Comparison of ENCODE assay signal across 22 cellular contexts in the genomic region with DNA sequence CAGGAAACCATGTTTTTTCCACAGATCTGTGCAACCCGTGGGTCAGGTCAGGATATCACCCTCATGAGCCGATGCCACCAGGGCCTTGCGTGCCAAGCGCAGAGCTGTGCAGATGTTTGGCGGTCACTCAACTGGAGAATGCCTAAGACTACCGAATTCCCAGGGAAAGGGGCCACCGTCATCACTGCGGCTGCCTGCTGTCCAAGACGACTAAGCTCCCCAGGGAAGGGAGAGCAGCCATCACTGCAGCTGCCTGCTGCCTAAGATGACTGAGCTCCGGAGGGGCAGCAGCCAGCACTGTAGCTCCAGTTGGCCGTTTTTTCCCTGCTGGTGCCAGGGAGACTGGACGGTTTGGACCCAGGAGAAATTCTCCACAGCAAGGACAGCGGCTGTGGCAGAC. TPM values are rescaled to one million over a fixed set of nuclear protein-coding genes. Genes with fewer than 3 reads are reported as not detected.
DNase-seq lines count a peak whose midpoint lies in the region; ATAC-seq and TF ChIP-seq lines count a peak whose summit lies in the region.
"Had no signal": no experiment of that assay in that cellular context is flagged by ENCODE, and none has a peak within 500 bp of the region (broad histone marks: within the 10 kb centered on the region; RNA-seq: fewer than 3 reads in every experiment).

No MANE protein-coding gene starts in this region.

- no peaks in the 10 kb centered on the region for H3K27me3 ChIP-seq in right cardiac atrium (ENCODE audit: control insufficient read depth, insufficient read depth)
- H3K27me3 ChIP-seq in trophoblast cell (ENCODE audit: insufficient read depth, low read length), result no peaks in the 10 kb centered on the region

- H3K14ac ChIP-seq in trophoblast cell (ENCODE audit: low read length), result no peak overlapping the region

- H3K18ac ChIP-seq in trophoblast cell (ENCODE audit: low read length), result peak overlapping the region; percentile 68

- H3K4me1 Mint-ChIP-seq in glutamatergic neuron (ENCODE audit: low read depth, unreplicated experiment), result no peaks in the 10 kb centered on the region

- DNase-seq in right cardiac atrium (peak in 2 of 3 donors; percentile 22 to 53), cardiac septum (ENCODE audit: low spot score) (no peak), glutamatergic neuron (peak; percentile 72), trophoblast cell (no peak), germinal center (ENCODE audit: low spot score) (no peak), iPS-NIHi11 (ENCODE audit: low spot score) (no peak)
- DNase-seq: 8988T; C1 segment of cervical spinal cord; CD8-positive, alpha-beta T cell; KBM-7; MM.1S; NCI-H1092; NCI-H1436; NCI-H187 treated with DMSO at 0.1 percent for 48 hours; NCI-H2107; NCI-H748 treated with DMSO at 0.1 percent for 48 hours; PC-9; RPMI8226; SIG-M5; SK-N-SH had no signal

- H3K27ac ChIP-seq in right cardiac atrium (ENCODE audit: low read length) (no peak overlapping the region), trophoblast cell (ENCODE audit: low read depth, low read length) (no peak overlapping the region)
- H3K27ac ChIP-seq: PC-9 had no signal

- H3K4me1 ChIP-seq in right cardiac atrium (ENCODE audit: control insufficient read depth, insufficient read depth, low read length), result no peaks in the 10 kb centered on the region
- no peaks in the 10 kb centered on the region for H3K4me1 ChIP-seq in trophoblast cell (ENCODE audit: control insufficient read depth in 1 of 2, insufficient read depth in 2 of 2, low read length in 2 of 2)

- ATAC-seq in right cardiac atrium (peak in 1 of 2 donors; percentile 16), HG02678 (IDR thresholded peaks at IDR 0.05; ENCODE audit: unreplicated experiment) (no peak)
- ATAC-seq: CD8-positive, alpha-beta T cell; HepG2 had no signal

- intact Hi-C loops in right cardiac atrium (cut with DNase I), result no loop called here
- intact Hi-C loops in cardiac septum (cut with DNase I), result no loop called here

- WGBS in right cardiac atrium, result 80% methylated on average over 13 of the region's 13 CpGs
- no CpG with 5 or more reads among the region's 13 CpGs for WGBS in trophoblast cell (ENCODE audit: extremely low coverage, insufficient coverage, insufficient read length)

- no peak overlapping the region for H2BK120ac ChIP-seq in trophoblast cell (ENCODE audit: insufficient read depth, low read length, poor library complexity)

- H3K4ac ChIP-seq in trophoblast cell (ENCODE audit: low read depth, low read length), result no peak overlapping the region

- H2AK5ac ChIP-seq in trophoblast cell (ENCODE audit: low read length), result no peak overlapping the region

- peaks cover 5 to 7% of the 10 kb centered on the region in 2 experiments for H3K36me3 ChIP-seq in trophoblast cell (ENCODE audit: control insufficient read depth in 1 of 2, insufficient read depth in 2 of 2, low read length in 2 of 2)

- no peak overlapping the region for H3K9ac ChIP-seq in trophoblast cell (ENCODE audit: low read length)
- H3K9ac ChIP-seq: SK-N-SH had no signal

- H4K12ac ChIP-seq in trophoblast cell (ENCODE audit: low read depth, low read length), result no peak overlapping the region

- no peak overlapping the region for H2BK5ac ChIP-seq in trophoblast cell (ENCODE audit: low read depth, low read length, poor library complexity)

- H3K4me2 ChIP-seq in trophoblast cell (ENCODE audit: low read length), result no peak overlapping the region
- H3K4me2 ChIP-seq: PC-9, SK-N-SH had no signal

- H4K91ac ChIP-seq in trophoblast cell (ENCODE audit: low read depth, low read length), result no peak overlapping the region

- H3K9me3 ChIP-seq in right cardiac atrium (ENCODE audit: control insufficient read depth, low read length) (no peaks in the 10 kb centered on the region), trophoblast cell (ENCODE audit: insufficient read depth, low read depth, low read length) (peaks cover 3% of the 10 kb centered on the region)

- H3K79me1 ChIP-seq in trophoblast cell (ENCODE audit: low read length), result no peaks in the 10 kb centered on the region

- H2BK12ac ChIP-seq in trophoblast cell (ENCODE audit: low read length), result no peak overlapping the region

- peaks cover 3% of the 10 kb centered on the region for H3K27me3 Mint-ChIP-seq in glutamatergic neuron (ENCODE audit: unreplicated experiment)

- no peak overlapping the region for H3K4me3 ChIP-seq in right cardiac atrium (ENCODE audit: low read length)
- H3K4me3 ChIP-seq in trophoblast cell (ENCODE audit: low read depth, low read length), result no peak overlapping the region
- H3K4me3 ChIP-seq: PC-9 had no signal

- no peak overlapping the region for H3K23ac ChIP-seq in trophoblast cell (ENCODE audit: low read length)

- no peak for TF ChIP-seq CTCF in glutamatergic neuron (IDR thresholded peaks at IDR 0.05; ENCODE audit: partially characterized antibody, unreplicated experiment)

- H3K9me3 Mint-ChIP-seq in glutamatergic neuron (ENCODE audit: unreplicated experiment), result peaks cover 19% of the 10 kb centered on the region

- H3K36me3 Mint-ChIP-seq in glutamatergic neuron (ENCODE audit: unreplicated experiment), result peaks cover 30% of the 10 kb centered on the region

- peak overlapping the region; percentile 17 for H3K4me3 Mint-ChIP-seq in glutamatergic neuron (ENCODE audit: unreplicated experiment)
- H3K4me3 Mint-ChIP-seq: CD8-positive, alpha-beta T cell had no signal

- H3K27ac Mint-ChIP-seq in glutamatergic neuron (ENCODE audit: unreplicated experiment), result peak overlapping the region; percentile 80
- H3K27ac Mint-ChIP-seq: CD8-positive, alpha-beta T cell had no signal

- no peak overlapping the region for H4K8ac ChIP-seq in trophoblast cell (ENCODE audit: low read depth, low read length)

- H2AFZ ChIP-seq in trophoblast cell (ENCODE audit: insufficient read depth, low read length, poor library complexity), result no peak overlapping the region
- H2AFZ ChIP-seq: PC-9 had no signal

- no peaks in the 10 kb centered on the region for H3K79me2 ChIP-seq in trophoblast cell (ENCODE audit: control insufficient read depth, insufficient read depth, low read length, poor library complexity)

RNA-seq across cellular contexts. Expression of a gene that starts 31.1 kb away (rescaled TPM):
- total RNA-seq in right cardiac atrium (10 to 100 TPM; 37.0 to 61.2 (median 52.5) TPM), cardiac septum (24.4 TPM), glutamatergic neuron (ENCODE audit: unreplicated experiment) (169 TPM)
- polyA plus RNA-seq in right cardiac atrium, result 8.4 TPM
- 29.4 and 32.2 TPM in 2 replicates for polyA plus RNA-seq in trophoblast cell (2013)

Comparison
In these comparisons a context has a peak if more than half of its experiments do, and no peak if none do; other contexts are left out.
1. DNase-seq: peak in right cardiac atrium (2 of 3) and glutamatergic neuron (single experiment); none in cardiac septum (single experiment), trophoblast cell (0 of 2), germinal center (single experiment) and iPS-NIHi11 (single experiment).